20 cellular contexts compared by ENCODE assay signal in genomic region chr1:22836846-22837245, GRCh38.
A peak's percentile ranks its signal among the peaks of the same experiment; 100 is the strongest.
DNase-seq lines count a peak whose midpoint lies in the region; ATAC-seq, FAIRE-seq and TF ChIP-seq lines count a peak whose summit lies in the region.
"Had no signal": no experiment of that assay in that cellular context is flagged by ENCODE, and none has a peak within 500 bp of the region (broad histone marks: within the 10 kb centered on the region; RNA-seq: fewer than 3 reads in every experiment).

No MANE protein-coding gene starts in this region.

- no peaks in the 10 kb centered on the region for H3K27me3 Mint-ChIP-seq in brain
- no peaks in the 10 kb centered on the region for H3K27me3 Mint-ChIP-seq in mesothelial cell of epicardium (ENCODE audit: low read depth)

- FAIRE-seq in D721Med (lab: Jason Lieb, UNC), result no peak
- FAIRE-seq: GM12891, GM19239, HepG2 had no signal

- no peaks in the 10 kb centered on the region for H3K27me3 ChIP-seq in osteoblast (ENCODE audit: insufficient read depth, low read length)
- H3K27me3 ChIP-seq: BLaER1 treated with 17β-estradiol and CSF1 and Interleukin-3, amounts not matched to agents 10 nM and 100 nM had no signal

- H3K36me3 Mint-ChIP-seq in brain (no peaks in the 10 kb centered on the region), mesothelial cell of epicardium (peaks cover 3% of the 10 kb centered on the region)
- H3K36me3 Mint-ChIP-seq: CD8-positive, alpha-beta T cell; IgD-negative memory B cell had no signal

- peaks cover 0 to 2% (median 0%) of the 10 kb centered on the region in 5 experiments for H3K9me3 Mint-ChIP-seq in brain
- no peaks in the 10 kb centered on the region for H3K9me3 Mint-ChIP-seq in mesothelial cell of epicardium
- H3K9me3 Mint-ChIP-seq: CD8-positive, alpha-beta T cell had no signal

- H3K4me3 Mint-ChIP-seq in brain (peak overlapping the region in 1 of 5 experiments; percentile 21), mesothelial cell of epicardium (no peak overlapping the region)
- H3K4me3 Mint-ChIP-seq: B cell; CD8-positive, alpha-beta T cell; IgD-negative memory B cell had no signal

- no peaks in the 10 kb centered on the region for H3K79me2 ChIP-seq in osteoblast (ENCODE audit: insufficient read depth, low read length)

- no peak overlapping the region for H2AFZ ChIP-seq in osteoblast (ENCODE audit: low read length)

- H3K27ac ChIP-seq in osteoblast (ENCODE audit: low read depth, low read length), result no peak overlapping the region
- H3K27ac ChIP-seq: BLaER1 treated with 17β-estradiol and CSF1 and Interleukin-3, amounts not matched to agents 10 nM and 100 nM had no signal

- no peak overlapping the region for H3K4me2 ChIP-seq in osteoblast (ENCODE audit: insufficient read depth, low read length)
- H3K4me2 ChIP-seq: BLaER1 treated with 17β-estradiol and CSF1 and Interleukin-3, amounts not matched to agents 10 nM and 100 nM had no signal

- no peaks in the 10 kb centered on the region for H3K36me3 ChIP-seq in osteoblast (ENCODE audit: insufficient read depth, low read length)
- H3K36me3 ChIP-seq: BLaER1 treated with 17β-estradiol and CSF1 and Interleukin-3, amounts not matched to agents 10 nM and 100 nM had no signal

- no peak for ATAC-seq in GM21381 (IDR thresholded peaks at IDR 0.05; ENCODE audit: unreplicated experiment)
- ATAC-seq: CD8-positive, alpha-beta T cell; HepG2 had no signal

- H3K4me1 Mint-ChIP-seq in brain (peaks cover 85% of the 10 kb centered on the region), mesothelial cell of epicardium (peaks cover 44% of the 10 kb centered on the region)
- H3K4me1 Mint-ChIP-seq: B cell, IgD-negative memory B cell had no signal

- TF ChIP-seq CTCF in brain (conservative IDR thresholded peaks at IDR 0.05) (no peak), mesothelial cell of epicardium (IDR thresholded peaks at IDR 0.05; ENCODE audit: unreplicated experiment) (no peak), osteoblast (IDR thresholded peaks at IDR 0.05; ENCODE audit: extremely low read depth, low read depth, low read length) (no peak), D721Med (IDR thresholded peaks at IDR 0.05; ENCODE audit: insufficient read depth, missing control alignments) (no peak)

- no peaks in the 10 kb centered on the region for H4K20me1 ChIP-seq in osteoblast (ENCODE audit: insufficient read depth, low read length)

- no peak overlapping the region for H3K4me3 ChIP-seq in osteoblast (ENCODE audit: insufficient read depth, low read length)
- H3K4me3 ChIP-seq: BLaER1 treated with 17β-estradiol and CSF1 and Interleukin-3, amounts not matched to agents 10 nM and 100 nM had no signal

- no peaks in the 10 kb centered on the region for H3K9me3 ChIP-seq in osteoblast (ENCODE audit: low read depth, low read length)
- H3K9me3 ChIP-seq: BLaER1 treated with 17β-estradiol and CSF1 and Interleukin-3, amounts not matched to agents 10 nM and 100 nM had no signal

- peak overlapping the region in 4 of 5 experiments; percentile 31 to 95 (median 84) for H3K27ac Mint-ChIP-seq in brain
- peak overlapping the region; percentile 89 for H3K27ac Mint-ChIP-seq in mesothelial cell of epicardium
- H3K27ac Mint-ChIP-seq: B cell; CD8-positive, alpha-beta T cell; IgD-negative memory B cell had no signal

- DNase-seq in mesothelial cell of epicardium (ENCODE audit: low spot score in 2 of 2, unreplicated experiment in 2 of 2) (no peak), osteoblast (ENCODE audit: insufficient read length, low spot score, missing footprints) (peak; percentile 61), D721Med (ENCODE audit: insufficient read length, low spot score) (no peak), NOMO-1 (lab: John Stamatoyannopoulos, UW; ENCODE audit: unreplicated experiment in 2 of 2) (no peak)
- DNase-seq: Calu3; CD8-positive, alpha-beta T cell; DMS 273 treated with DMSO at 0.1 percent for 48 hours; DMS53; DND-41; EL; GOT3; H7 had no signal

- peaks cover 10% of the 10 kb centered on the region for H3K4me1 ChIP-seq in osteoblast (ENCODE audit: insufficient read depth, low read length)
